ENCODE assay signal across 1 cellular context in the genomic region with DNA sequence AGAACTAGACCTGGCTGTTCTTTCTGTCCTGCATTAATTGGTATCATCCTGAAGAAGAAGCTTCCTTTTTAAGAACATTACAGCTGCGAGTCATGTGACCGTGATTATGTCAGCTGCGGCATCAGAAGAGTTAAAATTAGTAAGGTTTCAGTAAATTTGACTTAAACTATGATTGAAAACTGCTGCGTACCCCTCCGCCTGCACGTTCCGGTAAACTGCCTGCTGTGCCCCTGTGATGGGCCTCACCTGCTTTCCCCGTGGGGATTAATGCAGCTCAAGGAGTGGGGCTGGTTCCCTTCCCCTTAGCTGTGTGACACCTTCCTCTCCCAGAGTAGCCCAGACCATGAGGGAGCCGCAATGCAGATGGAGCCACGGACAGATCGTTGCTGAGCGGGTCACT.
TF ChIP-seq lines count a peak whose summit lies in the region.

No MANE protein-coding gene starts in this region.

TF ChIP-seq in GM12878, 131 proteins besides CTCF, POLR2A, EP300 and RAD21 (continued from another document and continues in another):
- TF ChIP-seq, protein P1, sequence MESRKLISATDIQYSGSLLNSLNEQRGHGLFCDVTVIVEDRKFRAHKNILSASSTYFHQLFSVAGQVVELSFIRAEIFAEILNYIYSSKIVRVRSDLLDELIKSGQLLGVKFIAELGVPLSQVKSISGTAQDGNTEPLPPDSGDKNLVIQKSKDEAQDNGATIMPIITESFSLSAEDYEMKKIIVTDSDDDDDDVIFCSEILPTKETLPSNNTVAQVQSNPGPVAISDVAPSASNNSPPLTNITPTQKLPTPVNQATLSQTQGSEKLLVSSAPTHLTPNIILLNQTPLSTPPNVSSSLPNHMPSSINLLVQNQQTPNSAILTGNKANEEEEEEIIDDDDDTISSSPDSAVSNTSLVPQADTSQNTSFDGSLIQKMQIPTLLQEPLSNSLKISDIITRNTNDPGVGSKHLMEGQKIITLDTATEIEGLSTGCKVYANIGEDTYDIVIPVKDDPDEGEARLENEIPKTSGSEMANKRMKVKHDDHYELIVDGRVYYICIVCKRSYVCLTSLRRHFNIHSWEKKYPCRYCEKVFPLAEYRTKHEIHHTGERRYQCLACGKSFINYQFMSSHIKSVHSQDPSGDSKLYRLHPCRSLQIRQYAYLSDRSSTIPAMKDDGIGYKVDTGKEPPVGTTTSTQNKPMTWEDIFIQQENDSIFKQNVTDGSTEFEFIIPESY (IDR thresholded peaks at IDR 0.05) = no peak
- no peak for TF ChIP-seq HDAC2 (IDR thresholded peaks at IDR 0.05)
- no peak for TF ChIP-seq ZBED1 (IDR thresholded peaks at IDR 0.05; ENCODE audit: borderline replicate concordance)
- TF ChIP-seq, protein P2, sequence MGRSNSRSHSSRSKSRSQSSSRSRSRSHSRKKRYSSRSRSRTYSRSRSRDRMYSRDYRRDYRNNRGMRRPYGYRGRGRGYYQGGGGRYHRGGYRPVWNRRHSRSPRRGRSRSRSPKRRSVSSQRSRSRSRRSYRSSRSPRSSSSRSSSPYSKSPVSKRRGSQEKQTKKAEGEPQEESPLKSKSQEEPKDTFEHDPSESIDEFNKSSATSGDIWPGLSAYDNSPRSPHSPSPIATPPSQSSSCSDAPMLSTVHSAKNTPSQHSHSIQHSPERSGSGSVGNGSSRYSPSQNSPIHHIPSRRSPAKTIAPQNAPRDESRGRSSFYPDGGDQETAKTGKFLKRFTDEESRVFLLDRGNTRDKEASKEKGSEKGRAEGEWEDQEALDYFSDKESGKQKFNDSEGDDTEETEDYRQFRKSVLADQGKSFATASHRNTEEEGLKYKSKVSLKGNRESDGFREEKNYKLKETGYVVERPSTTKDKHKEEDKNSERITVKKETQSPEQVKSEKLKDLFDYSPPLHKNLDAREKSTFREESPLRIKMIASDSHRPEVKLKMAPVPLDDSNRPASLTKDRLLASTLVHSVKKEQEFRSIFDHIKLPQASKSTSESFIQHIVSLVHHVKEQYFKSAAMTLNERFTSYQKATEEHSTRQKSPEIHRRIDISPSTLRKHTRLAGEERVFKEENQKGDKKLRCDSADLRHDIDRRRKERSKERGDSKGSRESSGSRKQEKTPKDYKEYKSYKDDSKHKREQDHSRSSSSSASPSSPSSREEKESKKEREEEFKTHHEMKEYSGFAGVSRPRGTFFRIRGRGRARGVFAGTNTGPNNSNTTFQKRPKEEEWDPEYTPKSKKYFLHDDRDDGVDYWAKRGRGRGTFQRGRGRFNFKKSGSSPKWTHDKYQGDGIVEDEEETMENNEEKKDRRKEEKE (IDR thresholded peaks at IDR 0.05) = no peak
- TF ChIP-seq POU2F2 (IDR thresholded peaks at IDR 0.05; ENCODE audit: borderline replicate concordance, low read depth, low read length) = no peak; the same call in 2 of the 3 replicates
- TF ChIP-seq MEF2A (IDR thresholded peaks at IDR 0.05; ENCODE audit: insufficient read depth, low read depth, low read length) = peak; percentile 84
- TF ChIP-seq CBX5 (IDR thresholded peaks at IDR 0.05; ENCODE audit: low read depth) = no peak
- no peak for TF ChIP-seq NR2C1 (IDR thresholded peaks at IDR 0.05)
- no peak for TF ChIP-seq HCFC1 (IDR thresholded peaks at IDR 0.05; ENCODE audit: low read length)
- TF ChIP-seq ESRRA (IDR thresholded peaks at IDR 0.05; ENCODE audit: low read length) = no peak
- peak; percentile 65 for TF ChIP-seq CREB1 (IDR thresholded peaks at IDR 0.05; ENCODE audit: low read depth)
- no peak for TF ChIP-seq SIN3A (IDR thresholded peaks at IDR 0.05; ENCODE audit: low read depth, low read length)
- TF ChIP-seq, protein P3, sequence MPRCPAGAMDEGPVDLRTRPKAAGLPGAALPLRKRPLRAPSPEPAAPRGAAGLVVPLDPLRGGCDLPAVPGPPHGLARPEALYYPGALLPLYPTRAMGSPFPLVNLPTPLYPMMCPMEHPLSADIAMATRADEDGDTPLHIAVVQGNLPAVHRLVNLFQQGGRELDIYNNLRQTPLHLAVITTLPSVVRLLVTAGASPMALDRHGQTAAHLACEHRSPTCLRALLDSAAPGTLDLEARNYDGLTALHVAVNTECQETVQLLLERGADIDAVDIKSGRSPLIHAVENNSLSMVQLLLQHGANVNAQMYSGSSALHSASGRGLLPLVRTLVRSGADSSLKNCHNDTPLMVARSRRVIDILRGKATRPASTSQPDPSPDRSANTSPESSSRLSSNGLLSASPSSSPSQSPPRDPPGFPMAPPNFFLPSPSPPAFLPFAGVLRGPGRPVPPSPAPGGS (IDR thresholded peaks at IDR 0.05; ENCODE audit: borderline replicate concordance, insufficient read depth, low read depth, low read length, poor library complexity, severe bottlenecking) = peak; percentile 25
- TF ChIP-seq ZNF384 (IDR thresholded peaks at IDR 0.05; ENCODE audit: borderline replicate concordance, low read depth, low read length) = no peak
- TF ChIP-seq MYB (IDR thresholded peaks at IDR 0.05; ENCODE audit: borderline replicate concordance, low read depth, low read length) = no peak
- TF ChIP-seq YY1 (IDR thresholded peaks at IDR 0.05; ENCODE audit: low read depth, low read length) = no peak
- TF ChIP-seq, protein P4, sequence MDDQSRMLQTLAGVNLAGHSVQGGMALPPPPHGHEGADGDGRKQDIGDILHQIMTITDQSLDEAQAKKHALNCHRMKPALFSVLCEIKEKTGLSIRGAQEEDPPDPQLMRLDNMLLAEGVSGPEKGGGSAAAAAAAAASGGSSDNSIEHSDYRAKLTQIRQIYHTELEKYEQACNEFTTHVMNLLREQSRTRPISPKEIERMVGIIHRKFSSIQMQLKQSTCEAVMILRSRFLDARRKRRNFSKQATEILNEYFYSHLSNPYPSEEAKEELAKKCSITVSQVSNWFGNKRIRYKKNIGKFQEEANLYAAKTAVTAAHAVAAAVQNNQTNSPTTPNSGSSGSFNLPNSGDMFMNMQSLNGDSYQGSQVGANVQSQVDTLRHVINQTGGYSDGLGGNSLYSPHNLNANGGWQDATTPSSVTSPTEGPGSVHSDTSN (IDR thresholded peaks at IDR 0.05; ENCODE audit: insufficient replicate concordance, low read depth, low read length) = no peak
- no peak for TF ChIP-seq SMARCA5 (IDR thresholded peaks at IDR 0.05)
- TF ChIP-seq, protein P5, sequence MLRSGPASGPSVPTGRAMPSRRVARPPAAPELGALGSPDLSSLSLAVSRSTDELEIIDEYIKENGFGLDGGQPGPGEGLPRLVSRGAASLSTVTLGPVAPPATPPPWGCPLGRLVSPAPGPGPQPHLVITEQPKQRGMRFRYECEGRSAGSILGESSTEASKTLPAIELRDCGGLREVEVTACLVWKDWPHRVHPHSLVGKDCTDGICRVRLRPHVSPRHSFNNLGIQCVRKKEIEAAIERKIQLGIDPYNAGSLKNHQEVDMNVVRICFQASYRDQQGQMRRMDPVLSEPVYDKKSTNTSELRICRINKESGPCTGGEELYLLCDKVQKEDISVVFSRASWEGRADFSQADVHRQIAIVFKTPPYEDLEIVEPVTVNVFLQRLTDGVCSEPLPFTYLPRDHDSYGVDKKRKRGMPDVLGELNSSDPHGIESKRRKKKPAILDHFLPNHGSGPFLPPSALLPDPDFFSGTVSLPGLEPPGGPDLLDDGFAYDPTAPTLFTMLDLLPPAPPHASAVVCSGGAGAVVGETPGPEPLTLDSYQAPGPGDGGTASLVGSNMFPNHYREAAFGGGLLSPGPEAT (IDR thresholded peaks at IDR 0.05; ENCODE audit: low read depth) = 0 out of 2 replicates have a peak, but pooled peaks have one; percentile 18
- no peak for TF ChIP-seq TBL1XR1 (IDR thresholded peaks at IDR 0.05; ENCODE audit: low read depth, low read length)
- TF ChIP-seq, protein P6, sequence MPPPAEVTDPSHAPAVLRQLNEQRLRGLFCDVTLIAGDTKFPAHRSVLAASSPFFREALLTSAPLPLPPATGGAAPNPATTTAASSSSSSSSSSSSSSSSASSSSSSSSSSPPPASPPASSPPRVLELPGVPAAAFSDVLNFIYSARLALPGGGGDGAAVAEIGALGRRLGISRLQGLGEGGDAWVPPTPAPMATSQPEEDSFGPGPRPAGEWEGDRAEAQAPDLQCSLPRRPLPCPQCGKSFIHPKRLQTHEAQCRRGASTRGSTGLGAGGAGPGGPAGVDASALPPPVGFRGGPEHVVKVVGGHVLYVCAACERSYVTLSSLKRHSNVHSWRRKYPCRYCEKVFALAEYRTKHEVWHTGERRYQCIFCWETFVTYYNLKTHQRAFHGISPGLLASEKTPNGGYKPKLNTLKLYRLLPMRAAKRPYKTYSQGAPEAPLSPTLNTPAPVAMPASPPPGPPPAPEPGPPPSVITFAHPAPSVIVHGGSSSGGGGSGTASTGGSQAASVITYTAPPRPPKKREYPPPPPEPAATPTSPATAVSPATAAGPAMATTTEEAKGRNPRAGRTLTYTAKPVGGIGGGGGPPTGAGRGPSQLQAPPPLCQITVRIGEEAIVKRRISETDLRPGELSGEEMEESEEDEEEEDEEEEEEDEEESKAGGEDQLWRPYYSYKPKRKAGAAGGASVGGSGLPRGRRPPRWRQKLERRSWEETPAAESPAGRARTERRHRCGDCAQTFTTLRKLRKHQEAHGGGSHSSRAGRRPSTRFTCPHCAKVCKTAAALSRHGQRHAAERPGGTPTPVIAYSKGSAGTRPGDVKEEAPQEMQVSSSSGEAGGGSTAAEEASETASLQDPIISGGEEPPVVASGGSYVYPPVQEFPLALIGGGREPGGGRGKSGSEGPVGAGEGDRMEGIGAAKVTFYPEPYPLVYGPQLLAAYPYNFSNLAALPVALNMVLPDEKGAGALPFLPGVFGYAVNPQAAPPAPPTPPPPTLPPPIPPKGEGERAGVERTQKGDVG (CRISPR knock-in tag; IDR thresholded peaks at IDR 0.05) = no peak
- no peak for TF ChIP-seq RBBP5 (conservative IDR thresholded peaks at IDR 0.05)
- peak; percentile 69; the same call in 1 of the 2 replicates for TF ChIP-seq ATF7 (IDR thresholded peaks at IDR 0.05; ENCODE audit: low read depth)
- TF ChIP-seq SRF (IDR thresholded peaks at IDR 0.05; ENCODE audit: low read depth in 2 of 2, low read length in 2 of 2) = no peak
- peak; percentile 59; the same call in 1 of the 2 replicates for TF ChIP-seq NFIC (IDR thresholded peaks at IDR 0.05; ENCODE audit: low read depth, low read length)
- TF ChIP-seq SP1 (IDR thresholded peaks at IDR 0.05; ENCODE audit: low read depth, low read length) = no peak
- TF ChIP-seq, protein P7, sequence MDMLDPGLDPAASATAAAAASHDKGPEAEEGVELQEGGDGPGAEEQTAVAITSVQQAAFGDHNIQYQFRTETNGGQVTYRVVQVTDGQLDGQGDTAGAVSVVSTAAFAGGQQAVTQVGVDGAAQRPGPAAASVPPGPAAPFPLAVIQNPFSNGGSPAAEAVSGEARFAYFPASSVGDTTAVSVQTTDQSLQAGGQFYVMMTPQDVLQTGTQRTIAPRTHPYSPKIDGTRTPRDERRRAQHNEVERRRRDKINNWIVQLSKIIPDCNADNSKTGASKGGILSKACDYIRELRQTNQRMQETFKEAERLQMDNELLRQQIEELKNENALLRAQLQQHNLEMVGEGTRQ (IDR thresholded peaks at IDR 0.05; ENCODE audit: borderline replicate concordance, low read depth, low read length) = peak; percentile 58; the same call in 1 of the 2 replicates
- TF ChIP-seq, protein P8, sequence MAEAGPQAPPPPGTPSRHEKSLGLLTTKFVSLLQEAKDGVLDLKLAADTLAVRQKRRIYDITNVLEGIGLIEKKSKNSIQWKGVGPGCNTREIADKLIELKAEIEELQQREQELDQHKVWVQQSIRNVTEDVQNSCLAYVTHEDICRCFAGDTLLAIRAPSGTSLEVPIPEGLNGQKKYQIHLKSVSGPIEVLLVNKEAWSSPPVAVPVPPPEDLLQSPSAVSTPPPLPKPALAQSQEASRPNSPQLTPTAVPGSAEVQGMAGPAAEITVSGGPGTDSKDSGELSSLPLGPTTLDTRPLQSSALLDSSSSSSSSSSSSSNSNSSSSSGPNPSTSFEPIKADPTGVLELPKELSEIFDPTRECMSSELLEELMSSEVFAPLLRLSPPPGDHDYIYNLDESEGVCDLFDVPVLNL (IDR thresholded peaks at IDR 0.05; ENCODE audit: low read depth, low read length) = no peak
- TF ChIP-seq KAT2A (conservative IDR thresholded peaks at IDR 0.05; ENCODE audit: control insufficient read depth, low read depth, low read length) = no peak
- no peak for TF ChIP-seq HDAC6 (IDR thresholded peaks at IDR 0.05; ENCODE audit: unreplicated experiment)
- TF ChIP-seq BMI1 (IDR thresholded peaks at IDR 0.05; ENCODE audit: borderline replicate concordance) = no peak
- TF ChIP-seq RB1 (IDR thresholded peaks at IDR 0.05; ENCODE audit: borderline replicate concordance) = no peak
- TF ChIP-seq SREBF1 (IDR thresholded peaks at IDR 0.05; ENCODE audit: low read length) = no peak
- no peak for TF ChIP-seq CHD2 (IDR thresholded peaks at IDR 0.05; ENCODE audit: borderline replicate concordance, low read depth, low read length)
- TF ChIP-seq RFX5 (IDR thresholded peaks at IDR 0.05; ENCODE audit: low read depth, low read length) = no peak
- TF ChIP-seq IKZF2 (IDR thresholded peaks at IDR 0.05) = peak; percentile 27 to 55; a peak in 3 of 4 replicates
- TF ChIP-seq JUNB (IDR thresholded peaks at IDR 0.05) = peak; percentile 53
- TF ChIP-seq, protein P9, sequence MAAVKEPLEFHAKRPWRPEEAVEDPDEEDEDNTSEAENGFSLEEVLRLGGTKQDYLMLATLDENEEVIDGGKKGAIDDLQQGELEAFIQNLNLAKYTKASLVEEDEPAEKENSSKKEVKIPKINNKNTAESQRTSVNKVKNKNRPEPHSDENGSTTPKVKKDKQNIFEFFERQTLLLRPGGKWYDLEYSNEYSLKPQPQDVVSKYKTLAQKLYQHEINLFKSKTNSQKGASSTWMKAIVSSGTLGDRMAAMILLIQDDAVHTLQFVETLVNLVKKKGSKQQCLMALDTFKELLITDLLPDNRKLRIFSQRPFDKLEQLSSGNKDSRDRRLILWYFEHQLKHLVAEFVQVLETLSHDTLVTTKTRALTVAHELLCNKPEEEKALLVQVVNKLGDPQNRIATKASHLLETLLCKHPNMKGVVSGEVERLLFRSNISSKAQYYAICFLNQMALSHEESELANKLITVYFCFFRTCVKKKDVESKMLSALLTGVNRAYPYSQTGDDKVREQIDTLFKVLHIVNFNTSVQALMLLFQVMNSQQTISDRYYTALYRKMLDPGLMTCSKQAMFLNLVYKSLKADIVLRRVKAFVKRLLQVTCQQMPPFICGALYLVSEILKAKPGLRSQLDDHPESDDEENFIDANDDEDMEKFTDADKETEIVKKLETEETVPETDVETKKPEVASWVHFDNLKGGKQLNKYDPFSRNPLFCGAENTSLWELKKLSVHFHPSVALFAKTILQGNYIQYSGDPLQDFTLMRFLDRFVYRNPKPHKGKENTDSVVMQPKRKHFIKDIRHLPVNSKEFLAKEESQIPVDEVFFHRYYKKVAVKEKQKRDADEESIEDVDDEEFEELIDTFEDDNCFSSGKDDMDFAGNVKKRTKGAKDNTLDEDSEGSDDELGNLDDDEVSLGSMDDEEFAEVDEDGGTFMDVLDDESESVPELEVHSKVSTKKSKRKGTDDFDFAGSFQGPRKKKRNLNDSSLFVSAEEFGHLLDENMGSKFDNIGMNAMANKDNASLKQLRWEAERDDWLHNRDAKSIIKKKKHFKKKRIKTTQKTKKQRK (IDR thresholded peaks at IDR 0.05; ENCODE audit: low read depth, low read length) = no peak
- no peak for TF ChIP-seq TCF7 (IDR thresholded peaks at IDR 0.05; ENCODE audit: borderline replicate concordance)
